22 cellular contexts compared by ENCODE assay signal in genomic region chr4:124433500-124433899, GRCh38.
A peak's percentile ranks its signal among the peaks of the same experiment; 100 is the strongest.
DNase-seq lines count a peak whose midpoint lies in the region; ATAC-seq and TF ChIP-seq lines count a peak whose summit lies in the region.
"Had no signal": no experiment of that assay in that cellular context is flagged by ENCODE, and none has a peak within 500 bp of the region (broad histone marks: within the 10 kb centered on the region; RNA-seq: fewer than 3 reads in every experiment).

No MANE protein-coding gene starts in this region.

- no peak for TF ChIP-seq RAD21 in SK-N-SH (IDR thresholded peaks at IDR 0.05; ENCODE audit: low read length)

- peaks cover 27% of the 10 kb centered on the region for H3F3A ChIP-seq in SK-N-SH (replicated peaks; ENCODE audit: insufficient read depth)

- TF ChIP-seq CTCF in SK-N-SH (IDR thresholded peaks at IDR 0.05) (no peak), fibroblast of mammary gland (conservative IDR thresholded peaks at IDR 0.05; ENCODE audit: control insufficient read depth, insufficient read depth, low read depth, low read length) (no peak)

- H3K9ac ChIP-seq in SK-N-SH, result no peak overlapping the region

- H3K4me1 Mint-ChIP-seq in naive thymus-derived CD8-positive, alpha-beta T cell, result peaks cover 0 to 3% (median 0%) of the 10 kb centered on the region in 4 donors
- H3K4me1 Mint-ChIP-seq in activated CD4-positive, alpha-beta T cell treated with anti-CD3 and anti-CD28 coated beads, Interleukin-2, amount 10 ng/mL, durations not matched to agents 7 days and 5 days, result no peaks in the 10 kb centered on the region
- H3K4me1 Mint-ChIP-seq: natural killer cell; stimulated activated naive CD8-positive, alpha-beta T cell treated with anti-CD3 and anti-CD28 coated beads, Interleukin-15, amount 100 ng/mL, for 72 hours had no signal

- H3K27me3 Mint-ChIP-seq in naive thymus-derived CD8-positive, alpha-beta T cell, result peaks cover 0 to 5% (median 0%) of the 10 kb centered on the region in 5 donors
- no peaks in the 10 kb centered on the region for H3K27me3 Mint-ChIP-seq in activated CD4-positive, alpha-beta T cell treated with anti-CD3 and anti-CD28 coated beads, Interleukin-2, amount 10 ng/mL, durations not matched to agents 7 days and 5 days
- H3K27me3 Mint-ChIP-seq: activated naive CD8-positive, alpha-beta T cell; dendritic cell treated with granulocyte-macrophage colony-stimulating factor and Interleukin-4, amounts not matched to agents 40 ng/mL and 50 ng/mL, for 4 days; stimulated activated naive CD8-positive, alpha-beta T cell treated with anti-CD3 and anti-CD28 coated beads, Interleukin-15, amount 100 ng/mL, for 72 hours had no signal

- H3K4me1 ChIP-seq in SK-N-SH (ENCODE audit: control insufficient read depth in 1 of 2, insufficient read depth in 2 of 2, low read depth in 1 of 2, low read length in 1 of 2), result peaks cover 0 to 40% of the 10 kb centered on the region in 2 experiments; a peak in 3 of 4 replicates

- H2AFZ ChIP-seq in SK-N-SH (ENCODE audit: low read depth), result no peak overlapping the region

- no peaks in the 10 kb centered on the region for H3K9me3 ChIP-seq in SK-N-SH
- H3K9me3 ChIP-seq: gastroesophageal sphincter had no signal

- H3K4me3 Mint-ChIP-seq in naive thymus-derived CD8-positive, alpha-beta T cell, result no peak overlapping the region
- no peak overlapping the region for H3K4me3 Mint-ChIP-seq in activated CD4-positive, alpha-beta T cell treated with anti-CD3 and anti-CD28 coated beads, Interleukin-2, amount 10 ng/mL, durations not matched to agents 7 days and 5 days
- H3K4me3 Mint-ChIP-seq: activated naive CD8-positive, alpha-beta T cell; dendritic cell treated with granulocyte-macrophage colony-stimulating factor and Interleukin-4, amounts not matched to agents 40 ng/mL and 50 ng/mL, for 4 days; natural killer cell; stimulated activated naive CD8-positive, alpha-beta T cell treated with anti-CD3 and anti-CD28 coated beads, Interleukin-15, amount 100 ng/mL, for 72 hours; T-helper 2 cell treated with Interferon-gamma antibody and Interleukin-4, amounts not matched to agents 5 μg/mL and 100 μg/mL, for 36 hours had no signal

- CTCF ChIA-PET in SK-N-SH (lab: Yijun Ruan, JAX), result no interaction called here
- CTCF ChIA-PET in activated CD4-positive, alpha-beta T cell treated with anti-CD3 and anti-CD28 coated beads, Interleukin-2, amount 10 ng/mL, durations not matched to agents 7 days and 5 days (lab: Charles Lee), result no interaction called here

- H3K79me2 ChIP-seq in SK-N-SH (ENCODE audit: insufficient read depth), result no peaks in the 10 kb centered on the region

- H3K36me3 ChIP-seq in SK-N-SH (replicated peaks in 1 of 2; ENCODE audit: control insufficient read depth in 1 of 2, insufficient read depth in 2 of 2, low read length in 1 of 2), result no peaks in the 10 kb centered on the region
- H3K36me3 ChIP-seq: gastroesophageal sphincter had no signal

- no peak for ATAC-seq in SK-N-SH treated with all-trans-retinoic acid at 6 μM for 48 hours
- ATAC-seq in naive thymus-derived CD8-positive, alpha-beta T cell, result no peak
- no peak for ATAC-seq in GM19455 (IDR thresholded peaks at IDR 0.05; ENCODE audit: unreplicated experiment)
- ATAC-seq: gastroesophageal sphincter; natural killer cell; stimulated activated naive CD8-positive, alpha-beta T cell treated with anti-CD3 and anti-CD28 coated beads, Interleukin-15, amount 100 ng/mL, for 72 hours had no signal

- H4K20me1 ChIP-seq in SK-N-SH (ENCODE audit: insufficient read depth), result no peaks in the 10 kb centered on the region

- no peak for TF ChIP-seq EP300 in SK-N-SH (IDR thresholded peaks at IDR 0.05; ENCODE audit: borderline replicate concordance in 1 of 2, low read depth in 1 of 2, low read length in 1 of 2)

- H3K9me3 Mint-ChIP-seq in naive thymus-derived CD8-positive, alpha-beta T cell, result peaks cover 0 to 2% (median 0%) of the 10 kb centered on the region in 9 donors
- no peaks in the 10 kb centered on the region for H3K9me3 Mint-ChIP-seq in activated CD4-positive, alpha-beta T cell treated with anti-CD3 and anti-CD28 coated beads, Interleukin-2, amount 10 ng/mL, durations not matched to agents 7 days and 5 days
- H3K9me3 Mint-ChIP-seq: T-helper 2 cell treated with Interferon-gamma antibody and Interleukin-4, amounts not matched to agents 5 μg/mL and 100 μg/mL, for 36 hours had no signal

- DNase-seq in SK-N-SH, result no peak
- DNase-seq in SHP77 treated with DMSO at 0.1 percent for 48 hours (lab: John Stamatoyannopoulos, UW), result peak; percentile 62
- peak; percentile 50 for DNase-seq in fibroblast of mammary gland (ENCODE audit: low read depth)
- no peak for DNase-seq in naive thymus-derived CD8-positive, alpha-beta T cell
- no peak for DNase-seq in activated CD4-positive, alpha-beta T cell treated with anti-CD3 and anti-CD28 coated beads, Interleukin-2, amount 10 ng/mL, durations not matched to agents 7 days and 5 days
- DNase-seq in NCI-H1417 treated with DMSO at 0.1 percent for 48 hours (lab: John Stamatoyannopoulos, UW), result no peak
- DNase-seq: ACHN; erythroblast; mesendoderm; natural killer cell; OCI-M1; stimulated activated CD4-positive, alpha-beta T cell treated with anti-CD3 and anti-CD28 coated beads, Interleukin-2, amount 100 ng/mL, for 48 hours; stimulated activated naive CD8-positive, alpha-beta T cell treated with anti-CD3 and anti-CD28 coated beads, Interleukin-15, amount 100 ng/mL, for 72 hours; trophoblast cell had no signal

- WGBS in SK-N-SH (ENCODE audit: low lambda C conversion rate), result 75% methylated on average over 8 of the region's 8 CpGs

- H3K9me2 ChIP-seq in SK-N-SH, result no peaks in the 10 kb centered on the region

- POLR2A ChIA-PET in SK-N-SH (lab: Yijun Ruan, JAX), result no interaction called here
- POLR2A ChIA-PET in naive thymus-derived CD8-positive, alpha-beta T cell (lab: Charles Lee), result no interaction called here
- POLR2A ChIA-PET in activated CD4-positive, alpha-beta T cell treated with anti-CD3 and anti-CD28 coated beads, Interleukin-2, amount 10 ng/mL, durations not matched to agents 7 days and 5 days (lab: Charles Lee), result no interaction called here

- H3K36me3 Mint-ChIP-seq in naive thymus-derived CD8-positive, alpha-beta T cell, result no peaks in the 10 kb centered on the region
- no peaks in the 10 kb centered on the region for H3K36me3 Mint-ChIP-seq in activated CD4-positive, alpha-beta T cell treated with anti-CD3 and anti-CD28 coated beads, Interleukin-2, amount 10 ng/mL, durations not matched to agents 7 days and 5 days (ENCODE audit: low read depth)
- H3K36me3 Mint-ChIP-seq: activated naive CD8-positive, alpha-beta T cell; natural killer cell had no signal

- peak overlapping the region in 1 of 2 experiments; percentile 67; a peak in 1 of 4 replicates for H3K27ac ChIP-seq in SK-N-SH (ENCODE audit: low read depth in 2 of 2, low read length in 1 of 2)
- H3K27ac ChIP-seq: C4-2B, gastroesophageal sphincter had no signal

- H3K4me3 ChIP-seq in SK-N-SH (ENCODE audit: low read depth in 2 of 2, low read length in 1 of 2) (no peak overlapping the region), fibroblast of mammary gland (ENCODE audit: control insufficient read depth, low read depth, low read length) (no peak overlapping the region)
- H3K4me3 ChIP-seq: gastroesophageal sphincter, skin epidermis had no signal

- no peak overlapping the region for H3K4me2 ChIP-seq in SK-N-SH

- no peak overlapping the region for H3K27ac Mint-ChIP-seq in naive thymus-derived CD8-positive, alpha-beta T cell
- H3K27ac Mint-ChIP-seq in activated CD4-positive, alpha-beta T cell treated with anti-CD3 and anti-CD28 coated beads, Interleukin-2, amount 10 ng/mL, durations not matched to agents 7 days and 5 days, result no peak overlapping the region
- H3K27ac Mint-ChIP-seq: activated naive CD8-positive, alpha-beta T cell; dendritic cell treated with granulocyte-macrophage colony-stimulating factor and Interleukin-4, amounts not matched to agents 40 ng/mL and 50 ng/mL, for 4 days; natural killer cell; stimulated activated naive CD8-positive, alpha-beta T cell treated with anti-CD3 and anti-CD28 coated beads, Interleukin-15, amount 100 ng/mL, for 72 hours; T-helper 2 cell treated with Interferon-gamma antibody and Interleukin-4, amounts not matched to agents 5 μg/mL and 100 μg/mL, for 36 hours had no signal

- no peaks in the 10 kb centered on the region for H3K27me3 ChIP-seq in SK-N-SH (ENCODE audit: insufficient read depth)
- H3K27me3 ChIP-seq: gastroesophageal sphincter had no signal

TF ChIP-seq in SK-N-SH, 30 proteins besides CTCF, POLR2A, EP300 and RAD21:
- TF ChIP-seq SMC3 (IDR thresholded peaks at IDR 0.05; ENCODE audit: low read depth, low read length), result no peak
- no peak for TF ChIP-seq SIN3A (IDR thresholded peaks at IDR 0.05; ENCODE audit: borderline replicate concordance, low read depth, low read length)
- 0 out of 2 replicates have a peak, but pooled peaks have one; percentile 20 for TF ChIP-seq MEF2A (IDR thresholded peaks at IDR 0.05; ENCODE audit: borderline replicate concordance, low read depth)

TF ChIP-seq in SK-N-SH treated with all-trans-retinoic acid at 6 μM for 48 hours, 23 proteins besides CTCF, POLR2A, EP300 and RAD21:
- TF ChIP-seq OSR1 (CRISPR knock-in tag; IDR thresholded peaks at IDR 0.05) (no peak), ZNF565 (CRISPR knock-in tag; conservative IDR thresholded peaks at IDR 0.05; ENCODE audit: low read depth) (no peak), ZNF70 (CRISPR knock-in tag; IDR thresholded peaks at IDR 0.05) (no peak), ARNTL (CRISPR knock-in tag; IDR thresholded peaks at IDR 0.05; ENCODE audit: borderline replicate concordance, low read depth) (no peak), ZNF8 (CRISPR knock-in tag; IDR thresholded peaks at IDR 0.05) (no peak), PATZ1 (CRISPR knock-in tag; IDR thresholded peaks at IDR 0.05; ENCODE audit: borderline replicate concordance) (no peak), RARB (CRISPR knock-in tag; IDR thresholded peaks at IDR 0.05) (no peak), SNAI2 (CRISPR knock-in tag; IDR thresholded peaks at IDR 0.05) (no peak), ZFP30 (CRISPR knock-in tag; IDR thresholded peaks at IDR 0.05) (no peak), ZC3H10 (CRISPR knock-in tag; IDR thresholded peaks at IDR 0.05) (no peak)
TF ChIP-seq in SK-N-SH treated with all-trans-retinoic acid at 6 μM for 48 hours: peak in this region for 0.

Comparison
In these comparisons a context has a peak if more than half of its experiments do, and no peak if none do; other contexts are left out.
1. DNase-seq: peak in SHP77 treated with DMSO at 0.1 percent for 48 hours (single experiment) and fibroblast of mammary gland (single experiment); none in SK-N-SH (single experiment), naive thymus-derived CD8-positive, alpha-beta T cell (0 of 10), activated CD4-positive, alpha-beta T cell treated with anti-CD3 and anti-CD28 coated beads, Interleukin-2, amount 10 ng/mL, durations not matched to agents 7 days and 5 days (single experiment) and NCI-H1417 treated with DMSO at 0.1 percent for 48 hours (single experiment).